Comparison of ENCODE assay signal across 8 cellular contexts in the genomic region with DNA sequence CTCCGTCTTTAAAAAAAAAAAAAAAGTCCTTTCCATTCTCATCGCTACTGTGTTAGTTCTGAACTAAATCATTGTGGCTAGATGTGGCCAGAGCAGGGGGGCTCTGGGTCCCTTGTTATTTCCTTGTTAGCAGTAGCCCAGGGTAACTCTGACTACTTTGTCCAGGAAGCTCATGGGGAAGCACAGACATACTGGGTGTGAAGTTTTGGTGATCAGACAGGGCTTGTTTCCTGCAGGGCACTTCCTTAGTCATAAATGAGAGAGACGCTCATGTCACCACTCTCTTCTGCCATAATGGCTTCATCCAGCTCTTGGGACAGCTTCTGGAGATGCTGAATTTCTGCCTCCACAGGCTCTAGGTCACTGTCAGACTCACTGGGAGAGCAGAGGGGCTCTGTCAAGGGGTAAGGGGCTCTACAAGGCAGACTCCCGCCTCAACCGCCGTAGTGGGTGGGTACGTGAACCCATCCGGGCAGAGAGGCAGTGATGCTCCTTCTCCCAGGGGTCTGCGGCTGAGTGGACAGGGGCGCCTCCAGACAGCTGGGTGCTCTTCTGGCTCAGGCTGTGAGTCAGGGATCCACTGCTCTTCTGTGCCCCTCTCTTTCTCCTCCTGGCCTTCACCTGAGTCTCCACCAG. TPM values are rescaled to one million over a fixed set of nuclear protein-coding genes. Genes with fewer than 3 reads are reported as not detected.
A peak's percentile ranks its signal among the peaks of the same experiment; 100 is the strongest.
DNase-seq lines count a peak whose midpoint lies in the region; ATAC-seq and TF ChIP-seq lines count a peak whose summit lies in the region.

No MANE protein-coding gene starts in this region.

- peak; percentile 78 for DNase-seq in activated effector memory CD4-positive, alpha-beta T cell treated with anti-CD3 and anti-CD28 coated beads, Interleukin-2, amount 50 U/mL, for 16 hours
- peak; percentile 63 to 65 for DNase-seq in stimulated activated CD8-positive, alpha-beta memory T cell treated with anti-CD3 and anti-CD28 coated beads, Interleukin-15, amount 100 ng/mL, for 48 hours (ENCODE audit: low read depth in 2 of 2)
- no peak for DNase-seq in foreskin melanocyte
- no peak for DNase-seq in globus pallidus (ENCODE audit: low spot score)
- no peak for DNase-seq in cortex of kidney (lab: John Stamatoyannopoulos, UW)
- no peak for DNase-seq in progenitor cell of endocrine pancreas (ENCODE audit: low spot score, unreplicated experiment)

- H3K4me3 Mint-ChIP-seq in progenitor cell of endocrine pancreas (ENCODE audit: low read depth) = no peak overlapping the region

- H3K27me3 Mint-ChIP-seq in progenitor cell of endocrine pancreas = no peaks in the 10 kb centered on the region

- H3K9me3 Mint-ChIP-seq in progenitor cell of endocrine pancreas (ENCODE audit: low read depth) = no peaks in the 10 kb centered on the region

- ATAC-seq in GM19452 (IDR thresholded peaks at IDR 0.05; ENCODE audit: unreplicated experiment) (peak; percentile 99), HG03196 (IDR thresholded peaks at IDR 0.05; ENCODE audit: unreplicated experiment) (peak; percentile 85)

- H3K27ac Mint-ChIP-seq in progenitor cell of endocrine pancreas = no peak overlapping the region

- TF ChIP-seq CTCF in progenitor cell of endocrine pancreas (IDR thresholded peaks at IDR 0.05; ENCODE audit: unreplicated experiment) = no peak

- H3K4me1 Mint-ChIP-seq in progenitor cell of endocrine pancreas (ENCODE audit: low read depth) = peaks cover 7% of the 10 kb centered on the region

- H3K36me3 Mint-ChIP-seq in progenitor cell of endocrine pancreas (ENCODE audit: insufficient read depth) = peaks cover 9% of the 10 kb centered on the region

RNA-seq across cellular contexts. Expression of a gene that starts 12.9 kb away (rescaled TPM):
- 48.7 and 49.3 TPM in 2 replicates for total RNA-seq in progenitor cell of endocrine pancreas

Comparison
In these comparisons a context has a peak if more than half of its experiments do, and no peak if none do; other contexts are left out.
1. DNase-seq: peak in activated effector memory CD4-positive, alpha-beta T cell treated with anti-CD3 and anti-CD28 coated beads, Interleukin-2, amount 50 U/mL, for 16 hours (single experiment) and stimulated activated CD8-positive, alpha-beta memory T cell treated with anti-CD3 and anti-CD28 coated beads, Interleukin-15, amount 100 ng/mL, for 48 hours (2 of 2); none in foreskin melanocyte (single experiment), globus pallidus (single experiment), cortex of kidney (single experiment) and progenitor cell of endocrine pancreas (single experiment).